ENCODE assay signal across 2 cellular contexts in genomic region chr11:85680897-85681296, GRCh38.
TF ChIP-seq lines count a peak whose summit lies in the region.

No MANE protein-coding gene starts in this region.

TF ChIP-seq in WTC11, 78 proteins besides CTCF, POLR2A, EP300 and RAD21:
- no peak for TF ChIP-seq ZNF263 (CRISPR knock-in tag; IDR thresholded peaks at IDR 0.05; ENCODE audit: low read depth)
- TF ChIP-seq KAT7 (CRISPR knock-in tag; IDR thresholded peaks at IDR 0.05; ENCODE audit: borderline replicate concordance) = no peak
- no peak for TF ChIP-seq FOXJ3 (CRISPR knock-in tag; IDR thresholded peaks at IDR 0.05; ENCODE audit: borderline replicate concordance)
- no peak for TF ChIP-seq RORB (CRISPR knock-in tag; IDR thresholded peaks at IDR 0.05)
- no peak for TF ChIP-seq NFYB (CRISPR knock-in tag; conservative IDR thresholded peaks at IDR 0.05; ENCODE audit: low read depth)
- TF ChIP-seq ZNF232 (CRISPR knock-in tag; IDR thresholded peaks at IDR 0.05) = no peak
- TF ChIP-seq SP1 (CRISPR knock-in tag; conservative IDR thresholded peaks at IDR 0.05) = no peak
- TF ChIP-seq, protein P1, sequence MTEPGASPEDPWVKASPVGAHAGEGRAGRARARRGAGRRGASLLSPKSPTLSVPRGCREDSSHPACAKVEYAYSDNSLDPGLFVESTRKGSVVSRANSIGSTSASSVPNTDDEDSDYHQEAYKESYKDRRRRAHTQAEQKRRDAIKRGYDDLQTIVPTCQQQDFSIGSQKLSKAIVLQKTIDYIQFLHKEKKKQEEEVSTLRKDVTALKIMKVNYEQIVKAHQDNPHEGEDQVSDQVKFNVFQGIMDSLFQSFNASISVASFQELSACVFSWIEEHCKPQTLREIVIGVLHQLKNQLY (CRISPR knock-in tag; IDR thresholded peaks at IDR 0.05) = no peak
- no peak for TF ChIP-seq NR2C2 (CRISPR knock-in tag; IDR thresholded peaks at IDR 0.05)
- TF ChIP-seq SMAD4 (CRISPR knock-in tag; IDR thresholded peaks at IDR 0.05) = no peak
- TF ChIP-seq GRHL2 (CRISPR knock-in tag; IDR thresholded peaks at IDR 0.05; ENCODE audit: insufficient replicate concordance, severe bottlenecking) = no peak
- TF ChIP-seq, protein P2, sequence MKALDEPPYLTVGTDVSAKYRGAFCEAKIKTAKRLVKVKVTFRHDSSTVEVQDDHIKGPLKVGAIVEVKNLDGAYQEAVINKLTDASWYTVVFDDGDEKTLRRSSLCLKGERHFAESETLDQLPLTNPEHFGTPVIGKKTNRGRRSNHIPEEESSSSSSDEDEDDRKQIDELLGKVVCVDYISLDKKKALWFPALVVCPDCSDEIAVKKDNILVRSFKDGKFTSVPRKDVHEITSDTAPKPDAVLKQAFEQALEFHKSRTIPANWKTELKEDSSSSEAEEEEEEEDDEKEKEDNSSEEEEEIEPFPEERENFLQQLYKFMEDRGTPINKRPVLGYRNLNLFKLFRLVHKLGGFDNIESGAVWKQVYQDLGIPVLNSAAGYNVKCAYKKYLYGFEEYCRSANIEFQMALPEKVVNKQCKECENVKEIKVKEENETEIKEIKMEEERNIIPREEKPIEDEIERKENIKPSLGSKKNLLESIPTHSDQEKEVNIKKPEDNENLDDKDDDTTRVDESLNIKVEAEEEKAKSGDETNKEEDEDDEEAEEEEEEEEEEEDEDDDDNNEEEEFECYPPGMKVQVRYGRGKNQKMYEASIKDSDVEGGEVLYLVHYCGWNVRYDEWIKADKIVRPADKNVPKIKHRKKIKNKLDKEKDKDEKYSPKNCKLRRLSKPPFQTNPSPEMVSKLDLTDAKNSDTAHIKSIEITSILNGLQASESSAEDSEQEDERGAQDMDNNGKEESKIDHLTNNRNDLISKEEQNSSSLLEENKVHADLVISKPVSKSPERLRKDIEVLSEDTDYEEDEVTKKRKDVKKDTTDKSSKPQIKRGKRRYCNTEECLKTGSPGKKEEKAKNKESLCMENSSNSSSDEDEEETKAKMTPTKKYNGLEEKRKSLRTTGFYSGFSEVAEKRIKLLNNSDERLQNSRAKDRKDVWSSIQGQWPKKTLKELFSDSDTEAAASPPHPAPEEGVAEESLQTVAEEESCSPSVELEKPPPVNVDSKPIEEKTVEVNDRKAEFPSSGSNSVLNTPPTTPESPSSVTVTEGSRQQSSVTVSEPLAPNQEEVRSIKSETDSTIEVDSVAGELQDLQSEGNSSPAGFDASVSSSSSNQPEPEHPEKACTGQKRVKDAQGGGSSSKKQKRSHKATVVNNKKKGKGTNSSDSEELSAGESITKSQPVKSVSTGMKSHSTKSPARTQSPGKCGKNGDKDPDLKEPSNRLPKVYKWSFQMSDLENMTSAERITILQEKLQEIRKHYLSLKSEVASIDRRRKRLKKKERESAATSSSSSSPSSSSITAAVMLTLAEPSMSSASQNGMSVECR (CRISPR knock-in tag; IDR thresholded peaks at IDR 0.05; ENCODE audit: borderline replicate concordance) = no peak
- TF ChIP-seq FOXK1 (CRISPR knock-in tag; IDR thresholded peaks at IDR 0.05) = no peak
- TF ChIP-seq SMAD3 (CRISPR knock-in tag; IDR thresholded peaks at IDR 0.05; ENCODE audit: borderline replicate concordance) = no peak
- no peak for TF ChIP-seq MYBL2 (CRISPR knock-in tag; IDR thresholded peaks at IDR 0.05)
- no peak for TF ChIP-seq ZNF317 (CRISPR knock-in tag; IDR thresholded peaks at IDR 0.05; ENCODE audit: borderline replicate concordance, low read depth)
- no peak for TF ChIP-seq CDX4 (CRISPR knock-in tag; IDR thresholded peaks at IDR 0.05; ENCODE audit: borderline replicate concordance)

TF ChIP-seq in HepG2, 621 proteins besides CTCF, POLR2A, EP300 and RAD21:
- TF ChIP-seq TBX2 (CRISPR knock-in tag; IDR thresholded peaks at IDR 0.05; ENCODE audit: borderline replicate concordance) (no peak), ZNF335 (CRISPR knock-in tag; IDR thresholded peaks at IDR 0.05) (no peak), ZNF660 (CRISPR knock-in tag; IDR thresholded peaks at IDR 0.05; ENCODE audit: borderline replicate concordance, low read depth) (no peak), RFXANK (CRISPR knock-in tag; IDR thresholded peaks at IDR 0.05) (no peak), ZBTB33 (CRISPR knock-in tag; IDR thresholded peaks at IDR 0.05) (no peak), ZNF790 (CRISPR knock-in tag; IDR thresholded peaks at IDR 0.05; ENCODE audit: borderline replicate concordance) (no peak), U2AF1 (optimal IDR thresholded peaks at IDR 0.05; ENCODE audit: low read depth, low read length) (no peak), MIXL1 (CRISPR knock-in tag; IDR thresholded peaks at IDR 0.05) (no peak)
- TF ChIP-seq, protein P3, sequence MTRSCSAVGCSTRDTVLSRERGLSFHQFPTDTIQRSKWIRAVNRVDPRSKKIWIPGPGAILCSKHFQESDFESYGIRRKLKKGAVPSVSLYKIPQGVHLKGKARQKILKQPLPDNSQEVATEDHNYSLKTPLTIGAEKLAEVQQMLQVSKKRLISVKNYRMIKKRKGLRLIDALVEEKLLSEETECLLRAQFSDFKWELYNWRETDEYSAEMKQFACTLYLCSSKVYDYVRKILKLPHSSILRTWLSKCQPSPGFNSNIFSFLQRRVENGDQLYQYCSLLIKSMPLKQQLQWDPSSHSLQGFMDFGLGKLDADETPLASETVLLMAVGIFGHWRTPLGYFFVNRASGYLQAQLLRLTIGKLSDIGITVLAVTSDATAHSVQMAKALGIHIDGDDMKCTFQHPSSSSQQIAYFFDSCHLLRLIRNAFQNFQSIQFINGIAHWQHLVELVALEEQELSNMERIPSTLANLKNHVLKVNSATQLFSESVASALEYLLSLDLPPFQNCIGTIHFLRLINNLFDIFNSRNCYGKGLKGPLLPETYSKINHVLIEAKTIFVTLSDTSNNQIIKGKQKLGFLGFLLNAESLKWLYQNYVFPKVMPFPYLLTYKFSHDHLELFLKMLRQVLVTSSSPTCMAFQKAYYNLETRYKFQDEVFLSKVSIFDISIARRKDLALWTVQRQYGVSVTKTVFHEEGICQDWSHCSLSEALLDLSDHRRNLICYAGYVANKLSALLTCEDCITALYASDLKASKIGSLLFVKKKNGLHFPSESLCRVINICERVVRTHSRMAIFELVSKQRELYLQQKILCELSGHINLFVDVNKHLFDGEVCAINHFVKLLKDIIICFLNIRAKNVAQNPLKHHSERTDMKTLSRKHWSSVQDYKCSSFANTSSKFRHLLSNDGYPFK (CRISPR knock-in tag; IDR thresholded peaks at IDR 0.05; ENCODE audit: borderline replicate concordance) = no peak
